ENCODE assay signal across 1 cellular context in the genomic region with DNA sequence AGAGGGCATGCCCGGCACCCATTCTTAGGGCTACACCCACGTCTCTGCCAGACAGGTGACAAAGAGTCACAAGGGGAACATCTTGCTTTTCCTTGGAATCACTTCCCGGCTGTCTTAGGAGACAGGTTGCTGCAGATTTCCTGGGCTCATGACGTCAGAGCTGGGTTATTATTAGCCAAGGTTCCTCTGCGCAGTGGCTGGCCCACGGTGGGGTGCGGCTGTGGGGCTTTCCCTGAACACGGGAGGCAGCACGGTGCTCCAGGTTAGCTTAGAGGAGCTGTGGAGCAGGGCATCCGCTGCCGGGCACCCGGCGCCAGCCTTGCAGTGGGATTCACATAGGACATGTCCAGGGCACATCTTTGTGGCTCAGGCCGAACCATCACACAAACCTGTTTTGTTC.
TF ChIP-seq lines count a peak whose summit lies in the region.

No MANE protein-coding gene starts in this region.

TF ChIP-seq in H1, 55 proteins besides CTCF, POLR2A, EP300 and RAD21:
- TF ChIP-seq SIN3A (conservative IDR thresholded peaks at IDR 0.05 in 1 of 2, IDR thresholded peaks at IDR 0.05 in 1 of 2; ENCODE audit: low read depth in 1 of 2, low read length in 2 of 2): no peak
- no peak for TF ChIP-seq CEBPB (IDR thresholded peaks at IDR 0.05; ENCODE audit: low read depth, low read length)
- TF ChIP-seq RBBP5 (IDR thresholded peaks at IDR 0.05; ENCODE audit: borderline replicate concordance, low read depth, low read length): no peak
- no peak for TF ChIP-seq TAF7 (optimal IDR thresholded peaks at IDR 0.05; ENCODE audit: borderline replicate concordance, low read depth, low read length)
- TF ChIP-seq CTBP2 (IDR thresholded peaks at IDR 0.05; ENCODE audit: borderline replicate concordance, insufficient read depth, insufficient read length, low read length): no peak
- no peak for TF ChIP-seq KDM4A (IDR thresholded peaks at IDR 0.05; ENCODE audit: low read depth, low read length, severe bottlenecking)
- no peak for TF ChIP-seq SP4 (IDR thresholded peaks at IDR 0.05; ENCODE audit: low read length)
- no peak for TF ChIP-seq SUZ12 (IDR thresholded peaks at IDR 0.05; ENCODE audit: low read length)
- TF ChIP-seq CHD7 (IDR thresholded peaks at IDR 0.05; ENCODE audit: insufficient replicate concordance, low read length): no peak
